Comparison of ENCODE assay signal across 20 cellular contexts in genomic region chr16:81394966-81395655, GRCh38. TPM values are rescaled to one million over a fixed set of nuclear protein-coding genes. Genes with fewer than 3 reads are reported as not detected.
A peak's percentile ranks its signal among the peaks of the same experiment; 100 is the strongest.
DNase-seq lines count a peak whose midpoint lies in the region; ATAC-seq, FAIRE-seq and TF ChIP-seq lines count a peak whose summit lies in the region.
"Had no signal": no experiment of that assay in that cellular context is flagged by ENCODE, and none has a peak within 500 bp of the region (broad histone marks: within the 10 kb centered on the region; RNA-seq: fewer than 3 reads in every experiment).

No MANE protein-coding gene starts in this region.

- H3K27me3 Mint-ChIP-seq in Caco-2 (ENCODE audit: insufficient read depth, unreplicated experiment): no peaks in the 10 kb centered on the region

- H3K4me3 Mint-ChIP-seq in Caco-2 (ENCODE audit: unreplicated experiment): no peak overlapping the region

- H3K4me2 ChIP-seq in A549 (no peak overlapping the region), endothelial cell of umbilical vein (ENCODE audit: insufficient read depth, low read length) (no peak overlapping the region)
- H3K4me2 ChIP-seq: hepatocyte had no signal

- FAIRE-seq in A549 (lab: Jason Lieb, UNC): no peak
- FAIRE-seq in endothelial cell of umbilical vein (lab: Jason Lieb, UNC): no peak
- FAIRE-seq in H54 (lab: Jason Lieb, UNC): no peak

- CTCF ChIA-PET in A549 (lab: Yijun Ruan, JAX) (interaction anchor here (0.9 to 1.4 kb wide), 4 partner anchors 9 to 343 kb away, joined by 3 to 7 read pairs (median 4); no protein-coding TSS in a partner anchor), endothelial cell of umbilical vein (lab: Charles Lee) (interaction anchor here (0.8 to 1.2 kb wide), 6 partner anchors 10 to 184 kb away, joined by 3 to 5 read pairs (median 3); no protein-coding TSS in a partner anchor), Caco-2 (lab: Charles Lee) (interaction anchor here (0.6 kb wide), 2 partner anchors 9 to 68 kb away, joined by 3 read pairs; no protein-coding TSS in a partner anchor)

- no peaks in the 10 kb centered on the region for H3K4me1 ChIP-seq in A549
- peaks cover 7% of the 10 kb centered on the region for H3K4me1 ChIP-seq in endothelial cell of umbilical vein (ENCODE audit: control insufficient read depth, extremely low read depth, insufficient read depth, low read length)
- H3K4me1 ChIP-seq in sigmoid colon: peaks cover 0 to 11% (median 10%) of the 10 kb centered on the region in 4 donors
- no peaks in the 10 kb centered on the region for H3K4me1 ChIP-seq in Caco-2
- H3K4me1 ChIP-seq in suprapubic skin: peaks cover 3% of the 10 kb centered on the region

- no TSS peak for BruUV-seq in endothelial cell of umbilical vein (replicated peaks; lab: Mats Ljungman, UMichigan)
- no TSS peak for BruUV-seq in Caco-2 (replicated peaks; lab: Mats Ljungman, UMichigan)

- 88% methylated on average over 13 of the region's 13 CpGs for WGBS in A549 (ENCODE audit: missing lambda C conversion rate)
- WGBS in sigmoid colon, 2 donors: 54 to 69% methylated on average over 13 of the region's 13 CpGs
- 55% methylated on average over 10 of the region's 13 CpGs for WGBS in suprapubic skin

- H3K4me1 Mint-ChIP-seq in Caco-2 (ENCODE audit: low read depth, unreplicated experiment): no peaks in the 10 kb centered on the region

- peak overlapping the region in 1 of 2 experiments; percentile 65; a peak in 3 of 6 replicates for H3K27ac ChIP-seq in A549
- H3K27ac ChIP-seq in endothelial cell of umbilical vein (ENCODE audit: insufficient read depth, low read depth, low read length): no peak overlapping the region
- peak overlapping the region in 3 of 4 donors; percentile 24 to 45 (median 27) for H3K27ac ChIP-seq in sigmoid colon
- no peak overlapping the region for H3K27ac ChIP-seq in suprapubic skin
- H3K27ac ChIP-seq: C4-2B, hepatocyte had no signal

- H3K9me3 Mint-ChIP-seq in Caco-2 (ENCODE audit: unreplicated experiment): peaks cover 14% of the 10 kb centered on the region

- DNase-seq in A549 (ENCODE audit: low read depth in 1 of 2, low spot score in 1 of 2): no peak
- peak; percentile 78 for DNase-seq in endothelial cell of umbilical vein (ENCODE audit: low read depth, low spot score)
- peak; percentile 42 for DNase-seq in left lobe of liver (ENCODE audit: low spot score)
- DNase-seq in sigmoid colon: no peak
- no peak for DNase-seq in H54 (ENCODE audit: insufficient read length, low spot score)
- DNase-seq in Caco-2: no peak
- no peak for DNase-seq in GM03348 (ENCODE audit: low spot score)
- DNase-seq in suprapubic skin (ENCODE audit: low spot score in 2 of 2): no peak
- DNase-seq: activated CD4-positive, alpha-beta T cell treated with anti-CD3 and anti-CD28 coated beads for 4 hours; activated gamma-delta T cell; amniotic stem cell; cerebellar nuclear complex; effector CD8-positive, alpha-beta T cell; islet precursor cell; NCI-H1436; NCI-H82; stimulated activated CD4-positive, alpha-beta T cell treated with anti-CD3 and anti-CD28 coated beads, Interleukin-4, amount 100 ng/mL, for 24 hours; T1000 had no signal

- no peaks in the 10 kb centered on the region for H3K27me3 ChIP-seq in endothelial cell of umbilical vein (ENCODE audit: control insufficient read depth in 2 of 2, insufficient read depth in 2 of 2, low read length in 2 of 2)
- no peaks in the 10 kb centered on the region for H3K27me3 ChIP-seq in sigmoid colon
- no peaks in the 10 kb centered on the region for H3K27me3 ChIP-seq in Caco-2 (replicated peaks; ENCODE audit: control insufficient read depth, insufficient read depth, low read length)
- H3K27me3 ChIP-seq in suprapubic skin: no peaks in the 10 kb centered on the region
- H3K27me3 ChIP-seq: hepatocyte had no signal

- intact Hi-C loops in endothelial cell of umbilical vein (cut with micrococcal nuclease) (no loop called here), sigmoid colon (cut with DNase I) (no loop called here), Caco-2 (cut with micrococcal nuclease; ENCODE audit: unreplicated experiment) (no loop called here)

- H3K9ac ChIP-seq in endothelial cell of umbilical vein (replicated peaks; ENCODE audit: extremely low read depth, insufficient read depth, low read length): no peak overlapping the region

- peaks cover 20% of the 10 kb centered on the region for H3K36me3 Mint-ChIP-seq in Caco-2 (ENCODE audit: insufficient read depth, unreplicated experiment)

- POLR2A ChIA-PET in A549 (lab: Yijun Ruan, JAX) (no interaction called here), endothelial cell of umbilical vein (lab: Charles Lee) (no interaction called here), Caco-2 (lab: Charles Lee) (no interaction called here)

- ATAC-seq in A549 (peak; percentile 19 to 37; a peak in 3 of 6 replicates), left lobe of liver (peak; percentile 65)

- no peaks in the 10 kb centered on the region for H3K9me1 ChIP-seq in endothelial cell of umbilical vein (replicated peaks; ENCODE audit: control insufficient read depth, extremely low read depth, insufficient read depth, low read length)

- TF ChIP-seq EP300 in A549 (IDR thresholded peaks at IDR 0.05) (no peak), sigmoid colon (IDR thresholded peaks at IDR 0.05) (no peak), suprapubic skin (IDR thresholded peaks at IDR 0.05) (no peak)

- H3K4me3 ChIP-seq in A549 (no peak overlapping the region), endothelial cell of umbilical vein (replicated peaks in 1 of 3; ENCODE audit: insufficient read depth in 1 of 3, low read depth in 1 of 3, low read length in 3 of 3) (no peak overlapping the region), sigmoid colon (no peak overlapping the region), Caco-2 (ENCODE audit: low read depth, low read length) (no peak overlapping the region), suprapubic skin (no peak overlapping the region)
- H3K4me3 ChIP-seq: hepatocyte had no signal

- TF ChIP-seq RAD21 in A549 (conservative IDR thresholded peaks at IDR 0.05 in 1 of 2, IDR thresholded peaks at IDR 0.05 in 1 of 2): no peak

- no peaks in the 10 kb centered on the region for H3K79me2 ChIP-seq in endothelial cell of umbilical vein (ENCODE audit: control insufficient read depth, insufficient read depth, low read length)
- H3K79me2 ChIP-seq: hepatocyte had no signal

- H3K9me3 ChIP-seq in A549 (peaks cover 14% of the 10 kb centered on the region), endothelial cell of umbilical vein (replicated peaks; ENCODE audit: control insufficient read depth, insufficient read depth, low read length) (no peaks in the 10 kb centered on the region), sigmoid colon (peaks cover 0 to 2% (median under 1%) of the 10 kb centered on the region in 4 donors), Caco-2 (peaks cover 7% of the 10 kb centered on the region; the same call in 1 of the 2 replicates), suprapubic skin (no peaks in the 10 kb centered on the region)

- no peaks in the 10 kb centered on the region for H4K20me1 ChIP-seq in endothelial cell of umbilical vein (replicated peaks; ENCODE audit: control insufficient read depth, extremely low read depth, insufficient read depth, low read length)

- dilution Hi-C loops in endothelial cell of umbilical vein (cut with MboI; ENCODE audit: extremely low pct_ligation_motif_present, low sequenced_read_pairs): loop anchor here (25.0 kb wide), 1 partner anchor 342 kb away; no protein-coding TSS in a partner anchor

- no peak overlapping the region for H3K27ac Mint-ChIP-seq in Caco-2 (ENCODE audit: unreplicated experiment)

- TF ChIP-seq CTCF in A549 (IDR thresholded peaks at IDR 0.05) (no peak), endothelial cell of umbilical vein (IDR thresholded peaks at IDR 0.05; ENCODE audit: extremely low read depth in 1 of 2, insufficient read depth in 1 of 2, low read depth in 1 of 2, low read length in 2 of 2) (no peak), sigmoid colon (IDR thresholded peaks at IDR 0.05) (no peak), Caco-2 (IDR thresholded peaks at IDR 0.05; ENCODE audit: insufficient read depth in 1 of 2, low read depth in 1 of 2, low read length in 1 of 2, severe bottlenecking in 1 of 2, unreplicated experiment in 1 of 2) (no peak), suprapubic skin (IDR thresholded peaks at IDR 0.05) (no peak)

- TF ChIP-seq POLR2A in A549 (IDR thresholded peaks at IDR 0.05; ENCODE audit: low read length) (no peak), endothelial cell of umbilical vein (IDR thresholded peaks at IDR 0.05; ENCODE audit: low read depth, low read length) (no peak), sigmoid colon (IDR thresholded peaks at IDR 0.05) (no peak), H54 (IDR thresholded peaks at IDR 0.05; ENCODE audit: low read depth, low read length) (no peak), suprapubic skin (IDR thresholded peaks at IDR 0.05) (no peak)

- peak overlapping the region; percentile 74 for H2AFZ ChIP-seq in endothelial cell of umbilical vein (ENCODE audit: low read depth, low read length)
- H2AFZ ChIP-seq: hepatocyte had no signal

- H3K36me3 ChIP-seq in endothelial cell of umbilical vein (ENCODE audit: control insufficient read depth in 2 of 2, extremely low read depth in 1 of 2, insufficient read depth in 2 of 2, low read length in 2 of 2) (no peaks in the 10 kb centered on the region), sigmoid colon (peaks cover 0 to 16% (median 0%) of the 10 kb centered on the region in 4 donors), Caco-2 (ENCODE audit: control insufficient read depth, insufficient read depth, low read length) (no peaks in the 10 kb centered on the region; the same call in 1 of the 2 replicates), suprapubic skin (peaks cover 15% of the 10 kb centered on the region)

RNA-seq across cellular contexts. Expression of gene CMIP, which starts 49.5 kb away (rescaled TPM):
- polyA plus RNA-seq in A549 (2011; rRNA removed) (21.6 and 44.7 TPM in 2 replicates), A549 (2017; fragmentation: RNase III; extraction: RNeasy Plus Mini Kit Qiagen cat#74134 plus additional on column Dnase treatment) (118 to 129 TPM (median 125 TPM) in 3 replicates), endothelial cell of umbilical vein (23.6 and 29.0 TPM in 2 replicates), sigmoid colon (10 to 100 TPM; 20.4 to 60.3 (median 40.7) TPM)
- 78.5 and 97.9 TPM in 2 replicates for polyA plus RNA-seq in A549 (2012; cell fraction: cytosol; rRNA removed)
- polyA plus RNA-seq in A549 (2012; cell fraction: nucleus; rRNA removed): 128 and 142 TPM in 2 replicates
- 89.1 and 130 TPM in 2 replicates for polyA minus RNA-seq in A549 (2011; rRNA and poly(A)+ RNA removed)
- total RNA-seq in endothelial cell of umbilical vein (82.4 and 101 TPM in 2 replicates), left lobe of liver (15.4 TPM), sigmoid colon (10 to 100 TPM; 11.0 to 30.3 (median 15.9) TPM), Caco-2 (2022) (63.7 and 68.0 TPM in 2 replicates), suprapubic skin (10 to 100 TPM; 63.9 to 89.9 (median 70.0) TPM)
- polyA plus RNA-seq in endothelial cell of umbilical vein (2011; cell fraction: cytosol; rRNA removed): 31.1 and 32.0 TPM in 2 replicates
- 55.1 and 76.2 TPM in 2 replicates for polyA plus RNA-seq in endothelial cell of umbilical vein (2011; cell fraction: nucleus; rRNA removed)
- 43.0 and 55.4 TPM in 2 replicates for polyA plus RNA-seq in endothelial cell of umbilical vein (2012)
- polyA minus RNA-seq in endothelial cell of umbilical vein: 81.6 and 92.9 TPM in 2 replicates
- 15.4 TPM for polyA minus RNA-seq in endothelial cell of umbilical vein (2011; cell fraction: cytosol; rRNA and poly(A)+ RNA removed)
- polyA minus RNA-seq in endothelial cell of umbilical vein (2011; cell fraction: nucleus; rRNA and poly(A)+ RNA removed): 99.8 and 106 TPM in 2 replicates

Comparison
In these comparisons a context has a peak if more than half of its experiments do, and no peak if none do; other contexts are left out.
1. DNase-seq: peak in endothelial cell of umbilical vein (single experiment) and left lobe of liver (single experiment); none in A549 (0 of 2), sigmoid colon (single experiment), H54 (single experiment), Caco-2 (0 of 2), GM03348 (single experiment) and suprapubic skin (0 of 2).
2. H3K27ac ChIP-seq: peak in sigmoid colon (3 of 4); none in endothelial cell of umbilical vein (single experiment) and suprapubic skin (single experiment).